ENCODE assay signal across 1 cellular context in the genomic region with DNA sequence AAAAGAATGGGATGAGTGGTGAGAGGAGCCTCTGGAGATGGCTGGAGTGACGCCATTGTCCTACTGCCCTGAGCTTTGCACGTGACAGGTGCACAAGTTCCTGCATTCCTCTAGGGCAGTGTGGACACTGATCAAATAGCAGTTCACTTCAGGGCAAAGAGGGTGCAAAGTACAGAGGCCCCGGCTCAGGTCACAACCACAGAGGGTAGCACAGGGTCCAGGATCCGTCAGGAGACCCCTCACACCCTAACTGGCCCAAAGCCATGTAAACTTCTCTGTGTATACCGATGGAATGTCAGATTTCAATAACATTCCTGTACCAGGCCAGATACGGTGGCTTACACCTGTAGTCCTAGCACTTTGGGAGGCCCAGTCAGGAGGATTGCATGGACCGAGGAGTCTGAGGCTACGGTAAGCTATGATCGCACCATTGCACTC.
TF ChIP-seq lines count a peak whose summit lies in the region.

No MANE protein-coding gene starts in this region.

TF ChIP-seq in HepG2, 621 proteins besides CTCF, POLR2A, EP300 and RAD21 (continued from another document and continues in another):
- TF ChIP-seq, protein P1, sequence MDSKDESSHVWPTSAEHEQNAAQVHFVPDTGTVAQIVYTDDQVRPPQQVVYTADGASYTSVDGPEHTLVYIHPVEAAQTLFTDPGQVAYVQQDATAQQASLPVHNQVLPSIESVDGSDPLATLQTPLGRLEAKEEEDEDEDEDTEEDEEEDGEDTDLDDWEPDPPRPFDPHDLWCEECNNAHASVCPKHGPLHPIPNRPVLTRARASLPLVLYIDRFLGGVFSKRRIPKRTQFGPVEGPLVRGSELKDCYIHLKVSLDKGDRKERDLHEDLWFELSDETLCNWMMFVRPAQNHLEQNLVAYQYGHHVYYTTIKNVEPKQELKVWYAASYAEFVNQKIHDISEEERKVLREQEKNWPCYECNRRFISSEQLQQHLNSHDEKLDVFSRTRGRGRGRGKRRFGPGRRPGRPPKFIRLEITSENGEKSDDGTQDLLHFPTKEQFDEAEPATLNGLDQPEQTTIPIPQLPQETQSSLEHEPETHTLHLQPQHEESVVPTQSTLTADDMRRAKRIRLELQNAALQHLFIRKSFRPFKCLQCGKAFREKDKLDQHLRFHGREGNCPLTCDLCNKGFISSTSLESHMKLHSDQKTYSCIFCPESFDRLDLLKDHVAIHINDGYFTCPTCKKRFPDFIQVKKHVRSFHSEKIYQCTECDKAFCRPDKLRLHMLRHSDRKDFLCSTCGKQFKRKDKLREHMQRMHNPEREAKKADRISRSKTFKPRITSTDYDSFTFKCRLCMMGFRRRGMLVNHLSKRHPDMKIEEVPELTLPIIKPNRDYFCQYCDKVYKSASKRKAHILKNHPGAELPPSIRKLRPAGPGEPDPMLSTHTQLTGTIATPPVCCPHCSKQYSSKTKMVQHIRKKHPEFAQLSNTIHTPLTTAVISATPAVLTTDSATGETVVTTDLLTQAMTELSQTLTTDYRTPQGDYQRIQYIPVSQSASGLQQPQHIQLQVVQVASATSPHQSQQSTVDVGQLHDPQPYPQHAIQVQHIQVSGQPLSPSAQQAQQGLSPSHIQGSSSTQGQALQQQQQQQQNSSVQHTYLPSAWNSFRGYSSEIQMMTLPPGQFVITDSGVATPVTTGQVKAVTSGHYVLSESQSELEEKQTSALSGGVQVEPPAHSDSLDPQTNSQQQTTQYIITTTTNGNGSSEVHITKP (CRISPR knock-in tag; IDR thresholded peaks at IDR 0.05; ENCODE audit: low read depth) = 0 out of 2 replicates have a peak, but pooled peaks have one; percentile 48
- TF ChIP-seq ZNF605 (CRISPR knock-in tag; IDR thresholded peaks at IDR 0.05) = peak; percentile 84
- 0 out of 2 replicates have a peak, but pooled peaks have one; percentile 28 for TF ChIP-seq ZNF891 (CRISPR knock-in tag; IDR thresholded peaks at IDR 0.05)
- no peak for TF ChIP-seq HOXD1 (CRISPR knock-in tag; IDR thresholded peaks at IDR 0.05)
- TF ChIP-seq MATR3 (CRISPR knock-in tag; IDR thresholded peaks at IDR 0.05) = no peak
- TF ChIP-seq ZNF263 (CRISPR knock-in tag; IDR thresholded peaks at IDR 0.05) = no peak
- TF ChIP-seq MYC (CRISPR knock-in tag; IDR thresholded peaks at IDR 0.05; ENCODE audit: borderline replicate concordance) = peak; percentile 48; the same call in 1 of the 2 replicates
- TF ChIP-seq KDM6A (CRISPR knock-in tag; IDR thresholded peaks at IDR 0.05; ENCODE audit: low read depth) = peak; percentile 94
- TF ChIP-seq, protein P2, sequence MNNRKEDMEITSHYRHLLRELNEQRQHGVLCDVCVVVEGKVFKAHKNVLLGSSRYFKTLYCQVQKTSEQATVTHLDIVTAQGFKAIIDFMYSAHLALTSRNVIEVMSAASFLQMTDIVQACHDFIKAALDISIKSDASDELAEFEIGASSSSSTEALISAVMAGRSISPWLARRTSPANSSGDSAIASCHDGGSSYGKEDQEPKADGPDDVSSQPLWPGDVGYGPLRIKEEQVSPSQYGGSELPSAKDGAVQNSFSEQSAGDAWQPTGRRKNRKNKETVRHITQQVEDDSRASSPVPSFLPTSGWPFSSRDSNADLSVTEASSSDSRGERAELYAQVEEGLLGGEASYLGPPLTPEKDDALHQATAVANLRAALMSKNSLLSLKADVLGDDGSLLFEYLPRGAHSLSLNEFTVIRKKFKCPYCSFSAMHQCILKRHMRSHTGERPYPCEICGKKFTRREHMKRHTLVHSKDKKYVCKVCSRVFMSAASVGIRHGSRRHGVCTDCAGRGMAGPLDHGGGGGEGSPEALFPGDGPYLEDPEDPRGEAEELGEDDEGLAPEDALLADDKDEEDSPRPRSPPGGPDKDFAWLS (CRISPR knock-in tag; IDR thresholded peaks at IDR 0.05; ENCODE audit: borderline replicate concordance) = no peak
- TF ChIP-seq ZNF281 (CRISPR knock-in tag; IDR thresholded peaks at IDR 0.05; ENCODE audit: borderline replicate concordance) = 0 out of 2 replicates have a peak, but pooled peaks have one; percentile 38
- 0 out of 2 replicates have a peak, but pooled peaks have one; percentile 53 for TF ChIP-seq PHF21A (CRISPR knock-in tag; IDR thresholded peaks at IDR 0.05)
- TF ChIP-seq WIZ (CRISPR knock-in tag; IDR thresholded peaks at IDR 0.05) = 0 out of 2 replicates have a peak, but pooled peaks have one; percentile 59
- TF ChIP-seq ZNF460 (CRISPR knock-in tag; IDR thresholded peaks at IDR 0.05; ENCODE audit: borderline replicate concordance) = peak; percentile 96
- TF ChIP-seq PITX1 (CRISPR knock-in tag; IDR thresholded peaks at IDR 0.05) = peak; percentile 76
- TF ChIP-seq GABPA (IDR thresholded peaks at IDR 0.05; ENCODE audit: low read depth, low read length) = no peak
- peak; percentile 37; the same call in 1 of the 2 replicates for TF ChIP-seq GABPA (CRISPR knock-in tag; IDR thresholded peaks at IDR 0.05; ENCODE audit: low read depth)
- TF ChIP-seq ZSCAN29 (CRISPR knock-in tag; conservative IDR thresholded peaks at IDR 0.05) = 0 out of 2 replicates have a peak, but pooled peaks have one; percentile 47
- no peak for TF ChIP-seq SRSF1 (optimal IDR thresholded peaks at IDR 0.05; ENCODE audit: low read depth, low read length)
- TF ChIP-seq NFIC (IDR thresholded peaks at IDR 0.05; ENCODE audit: low read length) = peak; percentile 43; the same call in 1 of the 2 replicates
- peak; percentile 58; the same call in 1 of the 2 replicates for TF ChIP-seq IKZF5 (CRISPR knock-in tag; IDR thresholded peaks at IDR 0.05)
- peak; percentile 77; the same call in 1 of the 2 replicates for TF ChIP-seq TBX2 (CRISPR knock-in tag; IDR thresholded peaks at IDR 0.05; ENCODE audit: borderline replicate concordance)
- TF ChIP-seq ZKSCAN5 (CRISPR knock-in tag; IDR thresholded peaks at IDR 0.05) = no peak
- no peak for TF ChIP-seq RBM39 (IDR thresholded peaks at IDR 0.05; ENCODE audit: low read depth, low read length, poor library complexity, severe bottlenecking)
- peak; percentile 72; the same call in 1 of the 2 replicates for TF ChIP-seq HOMEZ (CRISPR knock-in tag; IDR thresholded peaks at IDR 0.05; ENCODE audit: low read depth)
- TF ChIP-seq NFIB (CRISPR knock-in tag; IDR thresholded peaks at IDR 0.05; ENCODE audit: borderline replicate concordance) = no peak
- TF ChIP-seq SIN3A (IDR thresholded peaks at IDR 0.05; ENCODE audit: borderline replicate concordance, low read depth, low read length) = no peak
- peak; percentile 86; the same call in 1 of the 2 replicates for TF ChIP-seq ZNF280D (CRISPR knock-in tag; IDR thresholded peaks at IDR 0.05)
- TF ChIP-seq HNF4G (IDR thresholded peaks at IDR 0.05; ENCODE audit: borderline replicate concordance, low read depth, low read length) = peak; percentile 94
- peak; percentile 92 for TF ChIP-seq HNF4G (CRISPR knock-in tag; IDR thresholded peaks at IDR 0.05; ENCODE audit: borderline replicate concordance, low read depth)
- TF ChIP-seq, protein P3, sequence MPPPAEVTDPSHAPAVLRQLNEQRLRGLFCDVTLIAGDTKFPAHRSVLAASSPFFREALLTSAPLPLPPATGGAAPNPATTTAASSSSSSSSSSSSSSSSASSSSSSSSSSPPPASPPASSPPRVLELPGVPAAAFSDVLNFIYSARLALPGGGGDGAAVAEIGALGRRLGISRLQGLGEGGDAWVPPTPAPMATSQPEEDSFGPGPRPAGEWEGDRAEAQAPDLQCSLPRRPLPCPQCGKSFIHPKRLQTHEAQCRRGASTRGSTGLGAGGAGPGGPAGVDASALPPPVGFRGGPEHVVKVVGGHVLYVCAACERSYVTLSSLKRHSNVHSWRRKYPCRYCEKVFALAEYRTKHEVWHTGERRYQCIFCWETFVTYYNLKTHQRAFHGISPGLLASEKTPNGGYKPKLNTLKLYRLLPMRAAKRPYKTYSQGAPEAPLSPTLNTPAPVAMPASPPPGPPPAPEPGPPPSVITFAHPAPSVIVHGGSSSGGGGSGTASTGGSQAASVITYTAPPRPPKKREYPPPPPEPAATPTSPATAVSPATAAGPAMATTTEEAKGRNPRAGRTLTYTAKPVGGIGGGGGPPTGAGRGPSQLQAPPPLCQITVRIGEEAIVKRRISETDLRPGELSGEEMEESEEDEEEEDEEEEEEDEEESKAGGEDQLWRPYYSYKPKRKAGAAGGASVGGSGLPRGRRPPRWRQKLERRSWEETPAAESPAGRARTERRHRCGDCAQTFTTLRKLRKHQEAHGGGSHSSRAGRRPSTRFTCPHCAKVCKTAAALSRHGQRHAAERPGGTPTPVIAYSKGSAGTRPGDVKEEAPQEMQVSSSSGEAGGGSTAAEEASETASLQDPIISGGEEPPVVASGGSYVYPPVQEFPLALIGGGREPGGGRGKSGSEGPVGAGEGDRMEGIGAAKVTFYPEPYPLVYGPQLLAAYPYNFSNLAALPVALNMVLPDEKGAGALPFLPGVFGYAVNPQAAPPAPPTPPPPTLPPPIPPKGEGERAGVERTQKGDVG (CRISPR knock-in tag; IDR thresholded peaks at IDR 0.05; ENCODE audit: borderline replicate concordance) = peak; percentile 49; the same call in 1 of the 2 replicates
- TF ChIP-seq HHEX (CRISPR knock-in tag; IDR thresholded peaks at IDR 0.05) = 0 out of 2 replicates have a peak, but pooled peaks have one; percentile 44
